8 cellular contexts compared by ENCODE assay signal in the genomic region with DNA sequence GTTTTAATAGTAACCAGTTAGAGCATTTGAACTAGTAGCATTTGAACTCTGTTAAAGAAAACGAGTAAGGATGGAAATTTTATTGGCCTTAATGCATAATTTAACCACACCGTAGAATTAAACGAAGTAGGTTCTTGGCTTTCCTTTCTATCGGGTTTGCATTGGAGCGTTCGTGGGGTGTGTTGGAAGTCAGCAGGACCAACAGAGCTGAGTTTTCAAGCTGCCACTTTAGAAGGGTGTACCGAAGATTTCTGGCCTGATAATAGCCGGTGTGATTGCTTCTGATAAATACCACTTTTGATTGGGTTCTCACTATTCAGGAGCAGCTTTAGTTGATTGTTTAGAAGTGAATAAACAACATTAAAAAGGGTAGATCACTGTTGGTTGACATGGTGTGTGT. TPM values are rescaled to one million over a fixed set of nuclear protein-coding genes. Genes with fewer than 3 reads are reported as not detected.
A peak's percentile ranks its signal among the peaks of the same experiment; 100 is the strongest.
DNase-seq lines count a peak whose midpoint lies in the region; ATAC-seq, FAIRE-seq and TF ChIP-seq lines count a peak whose summit lies in the region.

No MANE protein-coding gene starts in this region.

- no peak overlapping the region for H3K9ac ChIP-seq in iPS-15b (ENCODE audit: low read depth, low read length)

- H3K4me3 ChIP-seq in AG04449 (ENCODE audit: low read depth, low read length) (peak overlapping the region; percentile 85), iPS-15b (ENCODE audit: low read depth, low read length) (peak overlapping the region; percentile 76), spleen (peak overlapping the region in 7 of 8 donors; percentile 63 to 96 (median 85))

- no peak for ATAC-seq in activated B cell treated with CpG ODN at 0.5 μM for 24 hours (ENCODE audit: low read depth)

- H3K4me3 Mint-ChIP-seq in activated B cell treated with CpG ODN at 0.5 μM for 24 hours, result peak overlapping the region; percentile 97

- CTCF ChIA-PET in AG04449 (lab: Yijun Ruan, JAX), result interaction anchor here (1.5 kb wide), 1 partner anchor 49 kb away, joined by 9 read pairs; no protein-coding TSS in a partner anchor
- CTCF ChIA-PET in activated B cell treated with CpG ODN at 0.5 μM for 24 hours (lab: Charles Lee), result interaction anchor here (1.3 kb wide), 1 partner anchor 21 kb away, joined by 3 read pairs; no protein-coding TSS in a partner anchor

- H3K27me3 Mint-ChIP-seq in activated B cell treated with CpG ODN at 0.5 μM for 24 hours, result no peaks in the 10 kb centered on the region

- POLR2A ChIA-PET in AG04449 (lab: Yijun Ruan, JAX) (interaction anchor here (0.6 kb wide), 1 partner anchor 129 kb away, joined by 3 read pairs; no protein-coding TSS in a partner anchor), activated B cell treated with CpG ODN at 0.5 μM for 24 hours (lab: Charles Lee) (interaction anchor here (0.8 to 1.0 kb wide), 2 partner anchors 164 to 186 kb away, joined by 3 to 4 read pairs; a partner anchor contains a TSS)

- no peak overlapping the region for H3K27ac Mint-ChIP-seq in activated B cell treated with CpG ODN at 0.5 μM for 24 hours

- peak overlapping the region in 2 of 8 donors; percentile 60 to 83 for H3K27ac ChIP-seq in spleen

- H3K4me1 Mint-ChIP-seq in activated B cell treated with CpG ODN at 0.5 μM for 24 hours, result peaks cover 13% of the 10 kb centered on the region

- no peaks in the 10 kb centered on the region for H3K9me3 Mint-ChIP-seq in activated B cell treated with CpG ODN at 0.5 μM for 24 hours

- no peak for TF ChIP-seq POLR2A in GM12892 (IDR thresholded peaks at IDR 0.05; ENCODE audit: low read depth, low read length)
- no peak for TF ChIP-seq POLR2A in spleen (IDR thresholded peaks at IDR 0.05)

- H3K9me3 ChIP-seq in iPS-15b (ENCODE audit: control insufficient read depth, insufficient read depth, low read length), result no peaks in the 10 kb centered on the region
- no peaks in the 10 kb centered on the region for H3K9me3 ChIP-seq in spleen

- 8 to 19% (median 11%) methylated on average over 8 of the region's 8 CpGs for WGBS in spleen, 5 donors

- peaks cover 2% of the 10 kb centered on the region for H3K36me3 Mint-ChIP-seq in activated B cell treated with CpG ODN at 0.5 μM for 24 hours (ENCODE audit: low read depth)

- TF ChIP-seq CTCF in AG04449 (IDR thresholded peaks at IDR 0.05; ENCODE audit: insufficient read depth, low read length, missing control alignments), result no peak
- no peak for TF ChIP-seq CTCF in activated B cell treated with CpG ODN at 0.5 μM for 24 hours (IDR thresholded peaks at IDR 0.05)
- TF ChIP-seq CTCF in spleen (IDR thresholded peaks at IDR 0.05 in 8 of 11, conservative IDR thresholded peaks at IDR 0.05 in 3 of 11), result no peak

- FAIRE-seq in GM12892 (lab: Jason Lieb, UNC), result peak; percentile 40

- no peak for DNase-seq in AG04449 (ENCODE audit: low read depth, low spot score)
- DNase-seq in GM12892 (ENCODE audit: insufficient read length), result no peak
- DNase-seq in activated B cell treated with CpG ODN at 0.5 μM for 24 hours, result no peak
- no peak for DNase-seq in spleen
- no peak for DNase-seq in T1000 (lab: John Stamatoyannopoulos, UW)
- DNase-seq in CD1c-positive myeloid dendritic cell (ENCODE audit: extremely low spot score), result no peak
- DNase-seq in COLO668 (lab: John Stamatoyannopoulos, UW; ENCODE audit: unreplicated experiment), result no peak

- intact Hi-C loops in activated B cell treated with CpG ODN at 0.5 μM for 24 hours (cut with micrococcal nuclease) (loop anchor here (1.0 to 5.0 kb wide), 8 partner anchors 20 to 321 kb away; a partner anchor contains a TSS), spleen (cut with DNase I; ENCODE audit: low total_unique reads) (no loop called here)

- H3K4me1 ChIP-seq in iPS-15b (ENCODE audit: control insufficient read depth, insufficient read depth, low read length) (no peaks in the 10 kb centered on the region), spleen (peaks cover 0 to 40% (median 18%) of the 10 kb centered on the region in 6 donors)

- H3K36me3 ChIP-seq in iPS-15b (ENCODE audit: control insufficient read depth, insufficient read depth, low read length), result no peaks in the 10 kb centered on the region
- H3K36me3 ChIP-seq in spleen, result no peaks in the 10 kb centered on the region

- peaks cover 9% of the 10 kb centered on the region for H3K27me3 ChIP-seq in iPS-15b (ENCODE audit: control insufficient read depth, insufficient read depth, low read length)
- no peaks in the 10 kb centered on the region for H3K27me3 ChIP-seq in spleen (replicated peaks in 1 of 7)

RNA-seq across cellular contexts. Expression of a gene that starts 1.1 kb away (rescaled TPM):
- polyA plus RNA-seq in GM12892 (2012; ENCODE audit: missing spikeins), result 10.2 TPM
- 1.5 and 2.6 TPM in 2 replicates for total RNA-seq in activated B cell treated with CpG ODN at 0.5 μM for 24 hours
- 1 to 10 TPM; 1.6 to 7.7 (median 4.0) TPM for total RNA-seq in spleen
- 1 to 10 TPM in 1 of 3 donors, under 1 TPM in 2; 0.67 to 1.7 (median 0.93) TPM for polyA plus RNA-seq in spleen

RNA-seq across cellular contexts. Expression of a gene that starts 21.0 kb away (rescaled TPM):
- polyA plus RNA-seq in GM12892 (2012; ENCODE audit: missing spikeins), result not detected
- total RNA-seq in activated B cell treated with CpG ODN at 0.5 μM for 24 hours (not detected in 2 replicates), spleen (not detected)
- polyA plus RNA-seq in spleen, result under 1 TPM in 2 of 3 donors, not detected in 1; 0.03 to 0.11 TPM
